2 cellular contexts compared by ENCODE assay signal in genomic region chr5:96717874-96718273, GRCh38.
TF ChIP-seq lines count a peak whose summit lies in the region.

No MANE protein-coding gene starts in this region.

TF ChIP-seq in HEK293, 187 proteins besides CTCF, POLR2A, EP300 and RAD21:
- TF ChIP-seq FEZF1 (tag by site-specific recombination; IDR thresholded peaks at IDR 0.05) (no peak), SCRT2 (tag by site-specific recombination; IDR thresholded peaks at IDR 0.05) (peak; percentile 92), SCRT1 (tag by site-specific recombination; IDR thresholded peaks at IDR 0.05; ENCODE audit: borderline replicate concordance) (peak; percentile 79), BCL6B (tag by site-specific recombination; IDR thresholded peaks at IDR 0.05) (no peak), ZFP3 (tag by site-specific recombination; IDR thresholded peaks at IDR 0.05; ENCODE audit: low read depth) (no peak)

TF ChIP-seq in HepG2, 621 proteins besides CTCF, POLR2A, EP300 and RAD21:
- TF ChIP-seq ZNF577 (CRISPR knock-in tag; IDR thresholded peaks at IDR 0.05; ENCODE audit: borderline replicate concordance, low read depth) (no peak), DRAP1 (CRISPR knock-in tag; IDR thresholded peaks at IDR 0.05) (no peak), GLMP (CRISPR knock-in tag; IDR thresholded peaks at IDR 0.05; ENCODE audit: borderline replicate concordance) (no peak), ETV6 (CRISPR knock-in tag; conservative IDR thresholded peaks at IDR 0.05) (no peak), MBNL3 (CRISPR knock-in tag; conservative IDR thresholded peaks at IDR 0.05) (no peak), ZEB1 (IDR thresholded peaks at IDR 0.05; ENCODE audit: insufficient replicate concordance, low read depth) (no peak), ZNF160 (CRISPR knock-in tag; IDR thresholded peaks at IDR 0.05) (no peak), ATF4 (CRISPR knock-in tag; IDR thresholded peaks at IDR 0.05) (no peak), ZFAT (CRISPR knock-in tag; conservative IDR thresholded peaks at IDR 0.05) (no peak), BCLAF1 (IDR thresholded peaks at IDR 0.05) (no peak), GZF1 (CRISPR knock-in tag; IDR thresholded peaks at IDR 0.05) (no peak), NFE2L2 (IDR thresholded peaks at IDR 0.05; ENCODE audit: low read length) (no peak), KDM2A (CRISPR knock-in tag; IDR thresholded peaks at IDR 0.05; ENCODE audit: borderline replicate concordance, low read depth) (no peak)
